Comparison of ENCODE assay signal across 1 cellular context in genomic region chr15:54504695-54505094, GRCh38.
TF ChIP-seq lines count a peak whose summit lies in the region.

No MANE protein-coding gene starts in this region.

TF ChIP-seq in GM12878, 131 proteins besides CTCF, POLR2A, EP300 and RAD21 (continued from another document):
- TF ChIP-seq ZBTB40 (IDR thresholded peaks at IDR 0.05; ENCODE audit: borderline replicate concordance) (no peak), SP1 (IDR thresholded peaks at IDR 0.05; ENCODE audit: low read depth, low read length) (no peak), CEBPZ (IDR thresholded peaks at IDR 0.05; ENCODE audit: low read depth, low read length) (no peak), ZBTB4 (CRISPR knock-in tag; IDR thresholded peaks at IDR 0.05) (no peak)
